Comparison of ENCODE assay signal across 25 cellular contexts in the genomic region with DNA sequence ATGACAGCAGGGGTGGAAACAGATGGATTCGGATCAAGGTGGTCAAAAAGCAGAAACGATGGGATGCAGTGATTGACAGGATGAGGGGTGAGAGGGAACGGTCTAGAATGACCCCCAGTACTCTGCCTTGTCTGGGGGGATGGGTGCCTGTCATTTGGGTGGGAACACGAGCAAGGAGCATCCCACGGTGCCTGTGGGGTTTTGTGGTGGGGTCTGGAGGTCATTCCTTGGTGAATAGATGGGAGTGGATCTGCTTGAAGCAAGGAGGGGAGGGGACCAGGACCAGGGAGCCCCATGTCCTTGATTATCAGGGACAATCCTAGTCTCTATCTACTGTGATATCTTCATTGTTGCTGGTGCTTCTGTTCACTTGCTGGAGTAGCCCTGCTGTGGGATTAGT.
"Had no signal": no experiment of that assay in that cellular context is flagged by ENCODE, and none has a peak within 500 bp of the region (broad histone marks: within the 10 kb centered on the region; RNA-seq: fewer than 3 reads in every experiment).

No MANE protein-coding gene starts in this region.

- H3K27ac Mint-ChIP-seq: activated T-helper 17 cell treated with anti-CD3 and anti-CD28 coated beads, Interleukin-2, amount 50 U/mL, for 72 hours; stimulated activated naive CD8-positive, alpha-beta T cell treated with anti-CD3 and anti-CD28 coated beads, Interleukin-15, Interleukin-2, amounts not matched to agents 100 ng/mL and 50 ng/mL, for 24 hours had no signal

- H3K36me3 ChIP-seq: esophagus squamous epithelium, heart right ventricle, left lung, lower lobe of right lung, right atrium auricular region, spleen, thoracic aorta had no signal

- ATAC-seq: activated T-cell treated with anti-CD3 and anti-CD28 coated beads, Interleukin-2, amount 50 U/mL, for 4 hours; activated T-helper 17 cell treated with anti-CD3 and anti-CD28 coated beads, Interleukin-2, amount 50 U/mL, for 72 hours; heart right ventricle; left lung; lower lobe of right lung had no signal

- DNase-seq: activated CD4-positive, alpha-beta T cell treated with anti-CD3 and anti-CD28 coated beads for 48 hours; activated CD4-positive, alpha-beta T cell treated with anti-CD3 and anti-CD28 coated beads, Interleukin-2, amount 50 U/mL, for 48 hours; activated gamma-delta T cell treated with Interleukin-2 at 50 U/mL for 16 hours; activated naive CD4-positive, alpha-beta T cell treated with anti-CD3 and anti-CD28 coated beads, Interleukin-2, amount 50 U/mL, for 16 hours; activated T-cell treated with anti-CD3 and anti-CD28 coated beads, Interleukin-2, amount 50 U/mL, for 4 hours; amniotic stem cell; dermis blood vessel endothelial cell; effector CD4-positive, alpha-beta T cell; esophagus squamous epithelium; foreskin melanocyte; heart right ventricle; lower lobe of right lung; mesendoderm; spleen; stimulated activated CD4-positive, alpha-beta T cell treated with anti-CD3 and anti-CD28 coated beads, Interleukin-2, amount 100 ng/mL, for 48 hours; T-helper 1 cell; trophoblast cell had no signal

- H3K4me3 ChIP-seq: esophagus squamous epithelium, heart right ventricle, left lung, lower lobe of right lung, right atrium auricular region, spleen, thoracic aorta had no signal

- H3K9me3 Mint-ChIP-seq: activated T-cell treated with anti-CD3 and anti-CD28 coated beads, Interleukin-2, amount 50 U/mL, for 4 hours; activated T-helper 17 cell treated with anti-CD3 and anti-CD28 coated beads, Interleukin-2, amount 50 U/mL, for 72 hours; central memory CD8-positive, alpha-beta T cell had no signal

- H3K27ac ChIP-seq: epithelial cell of prostate, esophagus squamous epithelium, heart right ventricle, left lung, lower lobe of right lung, right atrium auricular region, spleen, thoracic aorta, VCaP had no signal

- H3K27me3 Mint-ChIP-seq: activated T-helper 17 cell treated with anti-CD3 and anti-CD28 coated beads, Interleukin-2, amount 50 U/mL, for 72 hours; central memory CD8-positive, alpha-beta T cell; stimulated activated naive CD8-positive, alpha-beta T cell treated with anti-CD3 and anti-CD28 coated beads, Interleukin-15, Interleukin-2, amounts not matched to agents 100 ng/mL and 50 ng/mL, for 24 hours had no signal

- H3K4me3 Mint-ChIP-seq: activated T-cell treated with anti-CD3 and anti-CD28 coated beads, Interleukin-2, amount 50 U/mL, for 4 hours; activated T-helper 17 cell treated with anti-CD3 and anti-CD28 coated beads, Interleukin-2, amount 50 U/mL, for 72 hours; central memory CD8-positive, alpha-beta T cell; stimulated activated naive CD8-positive, alpha-beta T cell treated with anti-CD3 and anti-CD28 coated beads, Interleukin-15, Interleukin-2, amounts not matched to agents 100 ng/mL and 50 ng/mL, for 24 hours had no signal

- H3K27me3 ChIP-seq: heart right ventricle, left lung, right atrium auricular region, spleen had no signal

- H3K9me3 ChIP-seq: esophagus squamous epithelium, heart right ventricle, left lung, lower lobe of right lung, right atrium auricular region, thoracic aorta had no signal
